In the genomic region with DNA sequence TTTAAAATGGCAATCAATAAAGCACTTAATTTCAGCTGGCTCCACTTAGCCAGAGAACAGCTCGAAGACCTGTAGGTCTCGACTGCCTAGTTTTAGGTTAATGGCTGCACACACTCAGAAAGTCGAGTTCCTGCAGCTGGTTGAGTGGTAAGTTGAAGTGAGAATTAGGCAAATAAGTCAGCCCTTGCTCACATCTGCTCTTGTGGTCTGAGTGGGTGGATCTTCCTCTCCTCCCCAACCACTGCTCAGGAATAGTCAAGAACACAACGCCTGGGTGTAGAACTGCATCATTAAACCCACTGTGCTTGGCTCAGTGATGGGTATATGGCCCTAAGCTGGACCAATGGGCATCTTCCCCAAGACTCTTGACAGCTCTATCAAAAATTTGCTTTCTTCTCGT, we compare ENCODE assay signal across 9 cellular contexts. TPM values are rescaled to one million over a fixed set of nuclear protein-coding genes. Genes with fewer than 3 reads are reported as not detected.
DNase-seq lines count a peak whose midpoint lies in the region; ATAC-seq and TF ChIP-seq lines count a peak whose summit lies in the region.
"Had no signal": no experiment of that assay in that cellular context is flagged by ENCODE, and none has a peak within 500 bp of the region (broad histone marks: within the 10 kb centered on the region; RNA-seq: fewer than 3 reads in every experiment).

No MANE protein-coding gene starts in this region.

- no peak for TF ChIP-seq RAD21 in IMR-90 (IDR thresholded peaks at IDR 0.05; ENCODE audit: low read length)

- 80% methylated on average over 1 of the region's 5 CpGs; no CpG with 5 or more reads in 1 of the 2 experiments for WGBS in IMR-90 (ENCODE audit: extremely low coverage in 2 of 2, insufficient read length in 1 of 2), 2 experiments
- WGBS in ovary, 3 donors = 82 to 89% (median 85%) methylated on average over 5 of the region's 5 CpGs

- peak overlapping the region; percentile 8; the same call in 1 of the 2 replicates for H2BK120ac ChIP-seq in IMR-90 (ENCODE audit: low read depth, low read length)

- dilution Hi-C loops in IMR-90 (cut with HindIII; ENCODE audit: low sequenced_read_pairs, unreplicated experiment) = no loop called here

- no peak overlapping the region for H4K91ac ChIP-seq in IMR-90 (ENCODE audit: insufficient read depth, low read depth, low read length)

- peak overlapping the region; percentile 45; the same call in 1 of the 2 replicates for H3K4ac ChIP-seq in IMR-90 (ENCODE audit: low read depth, low read length)

- H3K4me2 ChIP-seq in IMR-90 (ENCODE audit: low read depth, low read length) = no peak overlapping the region

- no peaks in the 10 kb centered on the region for H4K20me1 ChIP-seq in IMR-90 (ENCODE audit: insufficient read depth, low read length)

- H3K23ac ChIP-seq in IMR-90 (ENCODE audit: low read depth, low read length) = no peak overlapping the region

- H2BK5ac ChIP-seq in IMR-90 (ENCODE audit: low read depth, low read length, poor library complexity, severe bottlenecking) = no peak overlapping the region

- TF ChIP-seq CTCF in IMR-90 (conservative IDR thresholded peaks at IDR 0.05; ENCODE audit: low read depth, low read length) = no peak
- no peak for TF ChIP-seq CTCF in ovary (IDR thresholded peaks at IDR 0.05)

- H3K4me3 ChIP-seq in IMR-90 (ENCODE audit: insufficient read depth, low read depth, low read length) (no peak overlapping the region), ovary (no peak overlapping the region)

- no peak overlapping the region for H2BK15ac ChIP-seq in IMR-90 (ENCODE audit: low read depth, low read length)

- CTCF ChIA-PET in IMR-90 (lab: Yijun Ruan, JAX) = interaction anchor here (1.5 kb wide), 1 partner anchor 12 kb away, joined by 3 read pairs; no protein-coding TSS in a partner anchor

- H3K56ac ChIP-seq in IMR-90 (ENCODE audit: extremely low read depth, insufficient read depth, low read length) = no peak overlapping the region

- H2AFZ ChIP-seq in IMR-90 (replicated peaks; ENCODE audit: low read length, poor library complexity) = no peak overlapping the region

- H3K9me1 ChIP-seq in IMR-90 (ENCODE audit: insufficient read depth, low read length) = peaks cover 7% of the 10 kb centered on the region; the same call in 1 of the 2 replicates

- in situ Hi-C loops in IMR-90 (cut with MboI; ENCODE audit: low sequenced_read_pairs) = no loop called here

- H3K79me1 ChIP-seq in IMR-90 (ENCODE audit: low read depth in 1 of 2, low read length in 2 of 2) = no peaks in the 10 kb centered on the region

- no peaks in the 10 kb centered on the region for H3K9me3 Mint-ChIP-seq in central memory CD8-positive, alpha-beta T cell

- H3K27me3 ChIP-seq in IMR-90 (ENCODE audit: control insufficient read depth, insufficient read depth, low read length) (no peaks in the 10 kb centered on the region), ovary (no peaks in the 10 kb centered on the region)

- H3K4me1 ChIP-seq in IMR-90 (ENCODE audit: control insufficient read depth, insufficient read depth, low read length) (peaks cover 4% of the 10 kb centered on the region), ovary (ENCODE audit: insufficient read depth) (no peaks in the 10 kb centered on the region)

- TF ChIP-seq EP300 in ovary (IDR thresholded peaks at IDR 0.05) = no peak

- H3K18ac ChIP-seq in IMR-90 (ENCODE audit: low read depth, low read length) = no peak overlapping the region

- peaks cover 46% of the 10 kb centered on the region for H3K4me1 Mint-ChIP-seq in central memory CD8-positive, alpha-beta T cell

- H2BK20ac ChIP-seq in IMR-90 (ENCODE audit: low read depth, low read length) = peak overlapping the region; percentile 1; the same call in 1 of the 2 replicates

- no peaks in the 10 kb centered on the region for H3K36me3 Mint-ChIP-seq in central memory CD8-positive, alpha-beta T cell (ENCODE audit: insufficient read depth)

- H3K27ac ChIP-seq in IMR-90 (ENCODE audit: insufficient read depth, low read length) (no peak overlapping the region), ovary (no peak overlapping the region)

- H3K4me3 Mint-ChIP-seq in central memory CD8-positive, alpha-beta T cell = peak overlapping the region; percentile 14

- H3K27ac Mint-ChIP-seq in central memory CD8-positive, alpha-beta T cell (ENCODE audit: low read depth) = no peak overlapping the region

- H4K8ac ChIP-seq in IMR-90 (ENCODE audit: low read depth in 2 of 2, low read length in 2 of 2) = peak overlapping the region in 1 of 2 experiments; percentile 24; a peak in 1 of 4 replicates

- no peak for DNase-seq in IMR-90
- DNase-seq in central memory CD8-positive, alpha-beta T cell (ENCODE audit: low spot score in 2 of 2) = no peak
- no peak for DNase-seq in ovary
- no peak for DNase-seq in hypothalamus (lab: John Stamatoyannopoulos, UW)
- no peak for DNase-seq in dedifferentiated amniotic fluid mesenchymal stem cell (ENCODE audit: extremely low spot score)
- DNase-seq in NCI-H82 (lab: John Stamatoyannopoulos, UW) = no peak

- H2AK5ac ChIP-seq in IMR-90 (ENCODE audit: low read depth, low read length) = peak overlapping the region; percentile 17; the same call in 1 of the 2 replicates

- TF ChIP-seq POLR2A in IMR-90 (IDR thresholded peaks at IDR 0.05; ENCODE audit: low read depth, low read length) (no peak), ovary (IDR thresholded peaks at IDR 0.05) (no peak)

- H2AK9ac ChIP-seq in IMR-90 (replicated peaks; ENCODE audit: low read depth, low read length, poor library complexity) = no peak overlapping the region

- H3K36me3 ChIP-seq in IMR-90 (ENCODE audit: control insufficient read depth, insufficient read depth, low read length) (no peaks in the 10 kb centered on the region), ovary (no peaks in the 10 kb centered on the region)

- peak overlapping the region; percentile 46; the same call in 1 of the 2 replicates for H3K14ac ChIP-seq in IMR-90 (replicated peaks; ENCODE audit: low read depth, low read length)

- POLR2A ChIA-PET in IMR-90 (lab: Charles Lee; ENCODE audit: unreplicated experiment) = no interaction called here

- no TSS peak for BruUV-seq in IMR-90 (replicated peaks; lab: Mats Ljungman, UMichigan)

- ATAC-seq in GM18502 (IDR thresholded peaks at IDR 0.05; ENCODE audit: poor library complexity, unreplicated experiment) (peak; percentile 86), GM21528 (IDR thresholded peaks at IDR 0.05; ENCODE audit: low FRiP score, unreplicated experiment) (peak; percentile 87), IMR-90 (ENCODE audit: low read depth) (no peak)
- ATAC-seq in central memory CD8-positive, alpha-beta T cell (replicated peaks; ENCODE audit: extremely low read depth, poor library complexity, severe bottlenecking) = peak; percentile 66

- H4K5ac ChIP-seq in IMR-90 (ENCODE audit: low read depth, low read length) = no peak overlapping the region

- intact Hi-C loops in IMR-90 (cut with micrococcal nuclease) = no loop called here
- intact Hi-C loops in ovary (cut with DNase I) = no loop called here

- H3K9me3 ChIP-seq in IMR-90 (ENCODE audit: control insufficient read depth, insufficient read depth, low read length) (no peaks in the 10 kb centered on the region), ovary (no peaks in the 10 kb centered on the region)

- no peak overlapping the region for H3K9ac ChIP-seq in IMR-90 (ENCODE audit: low read depth, low read length)

- H3K27me3 Mint-ChIP-seq in central memory CD8-positive, alpha-beta T cell = no peaks in the 10 kb centered on the region

TF ChIP-seq in IMR-90, 13 proteins besides CTCF, POLR2A, EP300 and RAD21:
- TF ChIP-seq NFE2L2 (IDR thresholded peaks at IDR 0.05; ENCODE audit: low read depth, low read length) (no peak), MAZ (IDR thresholded peaks at IDR 0.05; ENCODE audit: borderline replicate concordance, low read depth, low read length) (no peak), BHLHE40 (IDR thresholded peaks at IDR 0.05; ENCODE audit: low read depth, low read length) (no peak), MXI1 (IDR thresholded peaks at IDR 0.05; ENCODE audit: borderline replicate concordance, low read depth, low read length) (no peak), MAFK (IDR thresholded peaks at IDR 0.05; ENCODE audit: low read depth, low read length) (no peak), FOS (IDR thresholded peaks at IDR 0.05; ENCODE audit: low read depth, low read length) (no peak), RCOR1 (IDR thresholded peaks at IDR 0.05; ENCODE audit: insufficient replicate concordance, low read length) (no peak), RFX5 (IDR thresholded peaks at IDR 0.05; ENCODE audit: low read depth, low read length) (no peak), CHD1 (IDR thresholded peaks at IDR 0.05; ENCODE audit: low read depth, low read length) (no peak), SMC3 (IDR thresholded peaks at IDR 0.05; ENCODE audit: low read depth, low read length) (no peak), CEBPB (IDR thresholded peaks at IDR 0.05; ENCODE audit: low read depth, low read length) (no peak)
- TF ChIP-seq, protein P1, sequence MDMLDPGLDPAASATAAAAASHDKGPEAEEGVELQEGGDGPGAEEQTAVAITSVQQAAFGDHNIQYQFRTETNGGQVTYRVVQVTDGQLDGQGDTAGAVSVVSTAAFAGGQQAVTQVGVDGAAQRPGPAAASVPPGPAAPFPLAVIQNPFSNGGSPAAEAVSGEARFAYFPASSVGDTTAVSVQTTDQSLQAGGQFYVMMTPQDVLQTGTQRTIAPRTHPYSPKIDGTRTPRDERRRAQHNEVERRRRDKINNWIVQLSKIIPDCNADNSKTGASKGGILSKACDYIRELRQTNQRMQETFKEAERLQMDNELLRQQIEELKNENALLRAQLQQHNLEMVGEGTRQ (IDR thresholded peaks at IDR 0.05; ENCODE audit: low read depth, low read length) = no peak
- TF ChIP-seq, protein P2, sequence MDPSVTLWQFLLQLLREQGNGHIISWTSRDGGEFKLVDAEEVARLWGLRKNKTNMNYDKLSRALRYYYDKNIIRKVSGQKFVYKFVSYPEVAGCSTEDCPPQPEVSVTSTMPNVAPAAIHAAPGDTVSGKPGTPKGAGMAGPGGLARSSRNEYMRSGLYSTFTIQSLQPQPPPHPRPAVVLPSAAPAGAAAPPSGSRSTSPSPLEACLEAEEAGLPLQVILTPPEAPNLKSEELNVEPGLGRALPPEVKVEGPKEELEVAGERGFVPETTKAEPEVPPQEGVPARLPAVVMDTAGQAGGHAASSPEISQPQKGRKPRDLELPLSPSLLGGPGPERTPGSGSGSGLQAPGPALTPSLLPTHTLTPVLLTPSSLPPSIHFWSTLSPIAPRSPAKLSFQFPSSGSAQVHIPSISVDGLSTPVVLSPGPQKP (IDR thresholded peaks at IDR 0.05; ENCODE audit: borderline replicate concordance, low read depth, low read length) = no peak

RNA-seq across cellular contexts. Expression of a gene that starts 20.9 kb away (rescaled TPM):
- 35.5 and 38.3 TPM in 2 replicates for total RNA-seq in IMR-90 (2012; rRNA removed)
- polyA plus RNA-seq in IMR-90 (2012; rRNA removed) = 47.8 and 49.2 TPM in 2 replicates
- 25.7 and 37.1 TPM in 2 replicates for polyA plus RNA-seq in IMR-90 (2012; cell fraction: cytosol; rRNA removed)
- 70.4 and 79.6 TPM in 2 replicates for polyA plus RNA-seq in IMR-90 (2012; cell fraction: nucleus; rRNA removed; ENCODE audit: low replicate concordance)
- 10 to 100 TPM in 2 of 7 donors, 1 to 10 TPM in 5; 1.7 to 11.6 (median 3.0) TPM for total RNA-seq in ovary
- 10 to 100 TPM in 1 of 2 donors, 1 to 10 TPM in 1; 1.6 to 10.1 TPM for polyA plus RNA-seq in ovary

RNA-seq across cellular contexts. Expression of a gene that starts 55.8 kb away (rescaled TPM):
- total RNA-seq in IMR-90 (2012; rRNA removed) (not detected in 2 replicates), ovary (under 1 TPM in 3 of 7 donors, not detected in 4; 0.11 to 0.12 (median 0.12) TPM)
- polyA plus RNA-seq in IMR-90 (2012; rRNA removed) (not detected in 2 replicates), ovary (under 1 TPM; 0.11 to 0.15 TPM)
- polyA plus RNA-seq in IMR-90 (2012; cell fraction: cytosol; rRNA removed) = 0.02 and 0.04 TPM in 2 replicates
- polyA plus RNA-seq in IMR-90 (2012; cell fraction: nucleus; rRNA removed; ENCODE audit: low replicate concordance) = 0.06 TPM in 1 of 2 replicates, not detected in the other
- total RNA-seq: bronchial epithelial cell had no signal
